Comparison of ENCODE assay signal across 1 cellular context in the genomic region with DNA sequence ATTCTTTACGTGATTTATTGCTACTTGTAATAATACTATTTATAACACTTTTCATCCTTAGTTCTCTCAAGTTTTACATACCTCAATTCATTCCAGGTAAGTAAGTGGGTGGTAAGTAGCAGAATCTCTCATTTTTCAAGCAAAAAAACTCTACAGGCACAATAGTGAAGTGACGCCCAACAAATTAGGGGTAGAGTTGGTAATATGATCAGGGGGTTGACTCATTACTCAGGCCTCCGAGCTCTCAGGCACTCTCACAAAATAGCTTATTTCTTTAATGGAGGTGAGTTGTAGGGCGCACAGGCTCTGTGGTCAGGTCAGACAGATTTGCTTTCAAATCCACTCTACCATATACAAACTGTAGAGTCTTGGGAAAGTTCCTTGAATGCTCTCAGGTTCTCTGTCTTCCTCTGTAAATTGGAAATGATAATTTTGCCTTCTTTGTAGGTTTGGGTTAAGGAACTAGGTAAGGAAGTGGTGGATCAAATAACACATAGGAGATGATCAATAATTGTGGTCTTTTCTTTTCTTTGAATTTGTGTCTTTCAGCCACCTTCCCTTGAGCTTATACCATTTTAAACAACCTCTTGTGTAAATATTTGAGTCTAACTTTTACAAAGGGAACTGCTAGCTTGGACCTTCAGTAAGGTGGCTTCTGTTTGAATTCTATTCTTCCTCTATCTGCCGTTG.
TF ChIP-seq lines count a peak whose summit lies in the region.

No MANE protein-coding gene starts in this region.

TF ChIP-seq in GM23338, 12 proteins besides CTCF, POLR2A, EP300 and RAD21:
- no peak for TF ChIP-seq ZNF462 (CRISPR knock-in tag; IDR thresholded peaks at IDR 0.05)
- TF ChIP-seq JUNB (IDR thresholded peaks at IDR 0.05; ENCODE audit: unreplicated experiment): no peak
- TF ChIP-seq CREB1 (CRISPR knock-in tag; IDR thresholded peaks at IDR 0.05; ENCODE audit: low read depth): no peak
- no peak for TF ChIP-seq EZH2phosphoT487 (IDR thresholded peaks at IDR 0.05; ENCODE audit: unreplicated experiment)
- no peak for TF ChIP-seq EZH2 (IDR thresholded peaks at IDR 0.05; ENCODE audit: low read depth, unreplicated experiment)
- TF ChIP-seq, protein P1, sequence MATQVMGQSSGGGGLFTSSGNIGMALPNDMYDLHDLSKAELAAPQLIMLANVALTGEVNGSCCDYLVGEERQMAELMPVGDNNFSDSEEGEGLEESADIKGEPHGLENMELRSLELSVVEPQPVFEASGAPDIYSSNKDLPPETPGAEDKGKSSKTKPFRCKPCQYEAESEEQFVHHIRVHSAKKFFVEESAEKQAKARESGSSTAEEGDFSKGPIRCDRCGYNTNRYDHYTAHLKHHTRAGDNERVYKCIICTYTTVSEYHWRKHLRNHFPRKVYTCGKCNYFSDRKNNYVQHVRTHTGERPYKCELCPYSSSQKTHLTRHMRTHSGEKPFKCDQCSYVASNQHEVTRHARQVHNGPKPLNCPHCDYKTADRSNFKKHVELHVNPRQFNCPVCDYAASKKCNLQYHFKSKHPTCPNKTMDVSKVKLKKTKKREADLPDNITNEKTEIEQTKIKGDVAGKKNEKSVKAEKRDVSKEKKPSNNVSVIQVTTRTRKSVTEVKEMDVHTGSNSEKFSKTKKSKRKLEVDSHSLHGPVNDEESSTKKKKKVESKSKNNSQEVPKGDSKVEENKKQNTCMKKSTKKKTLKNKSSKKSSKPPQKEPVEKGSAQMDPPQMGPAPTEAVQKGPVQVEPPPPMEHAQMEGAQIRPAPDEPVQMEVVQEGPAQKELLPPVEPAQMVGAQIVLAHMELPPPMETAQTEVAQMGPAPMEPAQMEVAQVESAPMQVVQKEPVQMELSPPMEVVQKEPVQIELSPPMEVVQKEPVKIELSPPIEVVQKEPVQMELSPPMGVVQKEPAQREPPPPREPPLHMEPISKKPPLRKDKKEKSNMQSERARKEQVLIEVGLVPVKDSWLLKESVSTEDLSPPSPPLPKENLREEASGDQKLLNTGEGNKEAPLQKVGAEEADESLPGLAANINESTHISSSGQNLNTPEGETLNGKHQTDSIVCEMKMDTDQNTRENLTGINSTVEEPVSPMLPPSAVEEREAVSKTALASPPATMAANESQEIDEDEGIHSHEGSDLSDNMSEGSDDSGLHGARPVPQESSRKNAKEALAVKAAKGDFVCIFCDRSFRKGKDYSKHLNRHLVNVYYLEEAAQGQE (IDR thresholded peaks at IDR 0.05; ENCODE audit: unreplicated experiment): no peak
- no peak for TF ChIP-seq POLR2AphosphoS5 (IDR thresholded peaks at IDR 0.05; ENCODE audit: low read depth)
- TF ChIP-seq, protein P2, sequence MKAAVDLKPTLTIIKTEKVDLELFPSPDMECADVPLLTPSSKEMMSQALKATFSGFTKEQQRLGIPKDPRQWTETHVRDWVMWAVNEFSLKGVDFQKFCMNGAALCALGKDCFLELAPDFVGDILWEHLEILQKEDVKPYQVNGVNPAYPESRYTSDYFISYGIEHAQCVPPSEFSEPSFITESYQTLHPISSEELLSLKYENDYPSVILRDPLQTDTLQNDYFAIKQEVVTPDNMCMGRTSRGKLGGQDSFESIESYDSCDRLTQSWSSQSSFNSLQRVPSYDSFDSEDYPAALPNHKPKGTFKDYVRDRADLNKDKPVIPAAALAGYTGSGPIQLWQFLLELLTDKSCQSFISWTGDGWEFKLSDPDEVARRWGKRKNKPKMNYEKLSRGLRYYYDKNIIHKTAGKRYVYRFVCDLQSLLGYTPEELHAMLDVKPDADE (IDR thresholded peaks at IDR 0.05): no peak
- TF ChIP-seq STAT1 (IDR thresholded peaks at IDR 0.05; ENCODE audit: unreplicated experiment): no peak
- TF ChIP-seq ZNF114 (CRISPR knock-in tag; IDR thresholded peaks at IDR 0.05): no peak
- no peak for TF ChIP-seq NANOG (IDR thresholded peaks at IDR 0.05; ENCODE audit: borderline replicate concordance)
- TF ChIP-seq ZNF331 (CRISPR knock-in tag; IDR thresholded peaks at IDR 0.05; ENCODE audit: low read depth): no peak
